Comparison of ENCODE assay signal across 24 cellular contexts in genomic region chr17:15124746-15125145, GRCh38.
"Had no signal": no experiment of that assay in that cellular context is flagged by ENCODE, and none has a peak within 500 bp of the region (broad histone marks: within the 10 kb centered on the region; RNA-seq: fewer than 3 reads in every experiment).

No MANE protein-coding gene starts in this region.

- H3K36me3 ChIP-seq: adrenal gland, MG63 had no signal

- ATAC-seq: activated T-cell treated with anti-CD3 and anti-CD28 coated beads, Interleukin-2, amount 50 U/mL, for 4 hours; Right ventricle myocardium inferior had no signal

- DNase-seq: activated CD4-positive, alpha-beta memory T cell treated with anti-CD3 and anti-CD28 coated beads for 36 hours; activated CD4-positive, alpha-beta T cell treated with anti-CD3 and anti-CD28 coated beads, Interleukin-2, amount 10 ng/mL, durations not matched to agents 7 days and 5 days; activated CD4-positive, CD25-positive, alpha-beta regulatory T cell; activated CD8-positive, alpha-beta memory T cell treated with anti-CD3 and anti-CD28 coated beads for 24 hours; activated gamma-delta T cell; activated naive CD4-positive, alpha-beta T cell treated with anti-CD3 and anti-CD28 coated beads for 36 hours; activated T-cell treated with anti-CD3 and anti-CD28 coated beads, Interleukin-2, amount 50 U/mL, for 4 hours; adrenal gland; aorta; MG63; MV-4-11; NCI-H1092 treated with DMSO at 0.1 percent for 48 hours; NCI-H1417 treated with DMSO at 0.1 percent for 48 hours; NCI-H1694; NCI-H2029; NCI-H345; NCI-H510A; NCI-H526 treated with DMSO at 0.1 percent for 48 hours; NCI-H82; RPMI8226; T-helper 1 cell had no signal

- H3K27me3 ChIP-seq: MG63 had no signal

- H3K9me3 ChIP-seq: adrenal gland, MG63 had no signal

- H3K4me3 ChIP-seq: adrenal gland, MG63, SK-N-MC had no signal

- H3K27ac ChIP-seq: adrenal gland, SK-N-MC, VCaP had no signal

- H3K4me1 ChIP-seq: adrenal gland had no signal
